In genomic region chr18:45621068-45621511, GRCh38 we compare ENCODE assay signal across 8 cellular contexts.
DNase-seq lines count a peak whose midpoint lies in the region; ATAC-seq and TF ChIP-seq lines count a peak whose summit lies in the region.

No MANE protein-coding gene starts in this region.

- no peaks in the 10 kb centered on the region for H3K36me3 ChIP-seq in NT2/D1 (ENCODE audit: insufficient read depth, insufficient read length, low read length)

- H3K4me1 ChIP-seq in NT2/D1 (ENCODE audit: insufficient read depth, insufficient read length) = peaks cover 5% of the 10 kb centered on the region

- in situ Hi-C loops in GM13976 (cut with MboI; ENCODE audit: low sequenced_read_pairs, unreplicated experiment) = no loop called here

- CTCF ChIA-PET in AG04449 (lab: Yijun Ruan, JAX) = interaction anchor here (0.7 to 3.0 kb wide), 26 partner anchors 9 to 351 kb away, joined by 3 to 45 read pairs (median 6); no protein-coding TSS in a partner anchor

- no peaks in the 10 kb centered on the region for H3K27me3 ChIP-seq in NT2/D1 (ENCODE audit: insufficient read depth, insufficient read length)

- no peaks in the 10 kb centered on the region for H3K9me3 ChIP-seq in NT2/D1 (ENCODE audit: insufficient read depth, low read length)

- DNase-seq in AG04449 (ENCODE audit: low read depth, low spot score) = no peak
- DNase-seq in GM13976 (ENCODE audit: low spot score) = peak; percentile 74
- DNase-seq in NT2/D1 (ENCODE audit: low read depth, low spot score) = peak; percentile 22
- peak; percentile 41 to 55 for DNase-seq in activated T-cell treated with anti-CD3 and anti-CD28 coated beads, Interleukin-2, amount 50 U/mL, for 48 hours
- DNase-seq in germinal center (ENCODE audit: low spot score) = peak; percentile 58
- DNase-seq in retinal pigment epithelial cell (ENCODE audit: low read depth) = no peak
- DNase-seq in GDM1 (lab: John Stamatoyannopoulos, UW) = no peak

- H3K4me3 ChIP-seq in AG04449 (ENCODE audit: low read depth, low read length) (no peak overlapping the region), NT2/D1 (ENCODE audit: insufficient read length, low read depth) (no peak overlapping the region), retinal pigment epithelial cell (ENCODE audit: low read length) (no peak overlapping the region)

- TF ChIP-seq CTCF in AG04449 (IDR thresholded peaks at IDR 0.05; ENCODE audit: insufficient read depth, low read length, missing control alignments) (peak; percentile 91), GM13976 (IDR thresholded peaks at IDR 0.05; ENCODE audit: borderline replicate concordance, control extremely low read depth, extremely low read depth, insufficient read depth, missing control alignments) (peak; percentile 81), retinal pigment epithelial cell (conservative IDR thresholded peaks at IDR 0.05; ENCODE audit: low read depth, low read length) (peak; percentile 100)

- no peak overlapping the region for H3K9ac ChIP-seq in NT2/D1 (ENCODE audit: insufficient read length, low read depth)

- ATAC-seq in HG03442 (IDR thresholded peaks at IDR 0.05; ENCODE audit: unreplicated experiment) = peak; percentile 79

- POLR2A ChIA-PET in AG04449 (lab: Yijun Ruan, JAX) = no interaction called here

Comparison
In these comparisons a context has a peak if more than half of its experiments do, and no peak if none do; other contexts are left out.
1. DNase-seq: peak in GM13976 (single experiment), NT2/D1 (single experiment), activated T-cell treated with anti-CD3 and anti-CD28 coated beads, Interleukin-2, amount 50 U/mL, for 48 hours (2 of 2) and germinal center (single experiment); none in AG04449 (single experiment), retinal pigment epithelial cell (single experiment) and GDM1 (single experiment).
2. Peak in every context shown above with its lines, with median percentiles within 50 percentile points of each other: CTCF ChIP-seq.